27 cellular contexts compared by ENCODE assay signal in genomic region chr12:3881208-3881980, GRCh38. TPM values are rescaled to one million over a fixed set of nuclear protein-coding genes. Genes with fewer than 3 reads are reported as not detected.
A peak's percentile ranks its signal among the peaks of the same experiment; 100 is the strongest.
DNase-seq lines count a peak whose midpoint lies in the region; ATAC-seq, FAIRE-seq and TF ChIP-seq lines count a peak whose summit lies in the region.
"Had no signal": no experiment of that assay in that cellular context is flagged by ENCODE, and none has a peak within 500 bp of the region (broad histone marks: within the 10 kb centered on the region; RNA-seq: fewer than 3 reads in every experiment).

No MANE protein-coding gene starts in this region.

- peaks cover 8% of the 10 kb centered on the region for H3K27me3 Mint-ChIP-seq in activated CD4-positive, alpha-beta T cell treated with anti-CD3 and anti-CD28 coated beads, Interleukin-2, amount 10 ng/mL, durations not matched to agents 24 days and 14 days
- no peaks in the 10 kb centered on the region for H3K27me3 Mint-ChIP-seq in activated CD4-positive, alpha-beta T cell treated with anti-CD3 and anti-CD28 coated beads for 36 hours
- peaks cover 5% of the 10 kb centered on the region for H3K27me3 Mint-ChIP-seq in neural progenitor cell (ENCODE audit: insufficient read depth, low read depth)

- no peak overlapping the region for H3K4me3 ChIP-seq in H1 (ENCODE audit: extremely low read depth in 1 of 4, insufficient read depth in 2 of 4, low read depth in 3 of 4, low read length in 4 of 4)
- H3K4me3 ChIP-seq in neural progenitor cell, result peak overlapping the region; percentile 2
- H3K4me3 ChIP-seq: BLaER1 treated with 17β-estradiol and CSF1 and Interleukin-3, amounts not matched to agents 10 nM and 100 nM; GM12878; HAP-1 had no signal

- H2BK5ac ChIP-seq in H1 (ENCODE audit: low read depth, low read length), result no peak overlapping the region

- no peak for TF ChIP-seq POLR2A in H1 (IDR thresholded peaks at IDR 0.05; ENCODE audit: control extremely low read depth in 1 of 2, low read depth in 2 of 2, low read length in 2 of 2)

- TF ChIP-seq CTCF in H1 (IDR thresholded peaks at IDR 0.05; ENCODE audit: control extremely low read depth in 1 of 3, insufficient read depth in 1 of 3, low read depth in 1 of 3, low read length in 3 of 3) (no peak), neural progenitor cell (IDR thresholded peaks at IDR 0.05) (no peak)

- H2BK20ac ChIP-seq in H1 (ENCODE audit: low read length), result no peak overlapping the region

- H3K4me2 ChIP-seq in H1 (ENCODE audit: insufficient read depth in 1 of 2, low read depth in 2 of 2, low read length in 2 of 2), result no peak overlapping the region
- H3K4me2 ChIP-seq in neural progenitor cell, result peak overlapping the region; percentile 69
- H3K4me2 ChIP-seq: BLaER1 treated with 17β-estradiol and CSF1 and Interleukin-3, amounts not matched to agents 10 nM and 100 nM had no signal

- H3K56ac ChIP-seq in H1 (replicated peaks; ENCODE audit: insufficient read length, low read depth, low read length), result no peak overlapping the region

- H3K27ac ChIP-seq in H1 (ENCODE audit: low read depth, low read length) (no peak overlapping the region), neural progenitor cell (peak overlapping the region; percentile 85)
- H3K27ac ChIP-seq: 22Rv1; BLaER1 treated with 17β-estradiol and CSF1 and Interleukin-3, amounts not matched to agents 10 nM and 100 nM; RWPE1 had no signal

- H3K36me3 Mint-ChIP-seq in activated CD4-positive, alpha-beta T cell treated with anti-CD3 and anti-CD28 coated beads, Interleukin-2, amount 10 ng/mL, durations not matched to agents 24 days and 14 days (ENCODE audit: low read depth), result no peaks in the 10 kb centered on the region
- no peaks in the 10 kb centered on the region for H3K36me3 Mint-ChIP-seq in activated CD4-positive, alpha-beta T cell treated with anti-CD3 and anti-CD28 coated beads for 36 hours (ENCODE audit: low read depth)
- H3K36me3 Mint-ChIP-seq in neural progenitor cell, result no peaks in the 10 kb centered on the region
- H3K36me3 Mint-ChIP-seq: CD4-positive, alpha-beta memory T cell had no signal

- H3K4me1 Mint-ChIP-seq in activated CD4-positive, alpha-beta T cell treated with anti-CD3 and anti-CD28 coated beads, Interleukin-2, amount 10 ng/mL, durations not matched to agents 24 days and 14 days, result peaks cover 25% of the 10 kb centered on the region
- peaks cover 30% of the 10 kb centered on the region for H3K4me1 Mint-ChIP-seq in activated CD4-positive, alpha-beta T cell treated with anti-CD3 and anti-CD28 coated beads for 36 hours
- peaks cover 14% of the 10 kb centered on the region for H3K4me1 Mint-ChIP-seq in neural progenitor cell

- no peaks in the 10 kb centered on the region; a peak in 1 of 4 replicates for H3K9me3 ChIP-seq in H1 (ENCODE audit: insufficient read depth in 2 of 2, low read depth in 1 of 2, low read length in 1 of 2)
- H3K9me3 ChIP-seq in neural progenitor cell (ENCODE audit: low read depth), result no peaks in the 10 kb centered on the region
- H3K9me3 ChIP-seq: Caco-2, HAP-1 had no signal

- H2AK5ac ChIP-seq in H1 (ENCODE audit: low read depth, low read length), result no peak overlapping the region

- DNase-seq in activated CD4-positive, alpha-beta T cell treated with anti-CD3 and anti-CD28 coated beads, Interleukin-2, amount 10 ng/mL, durations not matched to agents 24 days and 14 days, result peak; percentile 40
- no peak for DNase-seq in activated CD4-positive, alpha-beta T cell treated with anti-CD3 and anti-CD28 coated beads for 36 hours
- DNase-seq in H1 (ENCODE audit: low read depth in 1 of 2, low spot score in 2 of 2), result no peak
- DNase-seq in neural progenitor cell (ENCODE audit: low spot score), result peak; percentile 74
- no peak for DNase-seq in NCI-H774 (lab: John Stamatoyannopoulos, UW)
- no peak for DNase-seq in NCI-H1092 treated with DMSO at 0.1 percent for 48 hours (lab: John Stamatoyannopoulos, UW)
- no peak for DNase-seq in NCI-H146 (lab: John Stamatoyannopoulos, UW)
- DNase-seq: ACHN; Caco-2; CD4-positive, alpha-beta memory T cell; DMS 273 treated with DMSO at 0.1 percent for 48 hours; DMS79 treated with DMSO at 0.1 percent for 48 hours; Kasumi-1; NCI-H1417; NCI-H187 treated with DMSO at 0.1 percent for 48 hours; NCI-H2107; NCI-H510A; SHP77 treated with DMSO at 0.1 percent for 48 hours had no signal

- no peak overlapping the region for H3K4ac ChIP-seq in H1 (replicated peaks; ENCODE audit: insufficient read length, low read depth, low read length)

- WGBS in H1 (ENCODE audit: extremely low coverage in 1 of 2, insufficient coverage in 1 of 2, insufficient read length in 1 of 2, insufficient replicate concordance in 2 of 2, low coverage in 1 of 2, low lambda C conversion rate in 2 of 2, missing lambda C conversion rate in 1 of 2), 2 experiments, result 80% methylated on average over 13 of the region's 13 CpGs; no CpG with 5 or more reads in 1 of the 2 experiments

- H3F3A ChIP-seq in neural progenitor cell (ENCODE audit: low read depth), result peaks cover 12% of the 10 kb centered on the region

- POLR2A ChIA-PET in activated CD4-positive, alpha-beta T cell treated with anti-CD3 and anti-CD28 coated beads for 36 hours (lab: Charles Lee), result no interaction called here
- POLR2A ChIA-PET in H1 (lab: Charles Lee; ENCODE audit: partially characterized antibody), result interaction anchor here (0.6 to 1.0 kb wide), 2 partner anchors 16 to 400 kb away, joined by 3 read pairs; no protein-coding TSS in a partner anchor

- H3K18ac ChIP-seq in H1 (ENCODE audit: extremely low read depth, low read length), result no peak overlapping the region

- H3K4me1 ChIP-seq in H1 (replicated peaks in 1 of 4; ENCODE audit: control insufficient read depth in 3 of 4, insufficient read depth in 4 of 4, low read length in 3 of 4), result peaks cover 0 to 2% (median under 1%) of the 10 kb centered on the region in 4 experiments; a peak in 5 of 7 replicates
- H3K4me1 ChIP-seq in neural progenitor cell, result peaks cover 25% of the 10 kb centered on the region

- H3K79me1 ChIP-seq in H1 (ENCODE audit: low read depth, low read length), result no peaks in the 10 kb centered on the region

- H3K27ac Mint-ChIP-seq in activated CD4-positive, alpha-beta T cell treated with anti-CD3 and anti-CD28 coated beads, Interleukin-2, amount 10 ng/mL, durations not matched to agents 24 days and 14 days, result no peak overlapping the region
- H3K27ac Mint-ChIP-seq in activated CD4-positive, alpha-beta T cell treated with anti-CD3 and anti-CD28 coated beads for 36 hours, result no peak overlapping the region
- H3K27ac Mint-ChIP-seq in neural progenitor cell, result no peak overlapping the region
- H3K27ac Mint-ChIP-seq: CD4-positive, alpha-beta memory T cell; IgD-negative memory B cell had no signal

- H4K91ac ChIP-seq in H1 (replicated peaks; ENCODE audit: insufficient read length, low read length), result no peak overlapping the region

- peaks cover 2% of the 10 kb centered on the region; the same call in 1 of the 2 replicates for H3K23me2 ChIP-seq in H1 (ENCODE audit: low read depth, low read length)

- TF ChIP-seq EP300 in H1 (IDR thresholded peaks at IDR 0.05; ENCODE audit: borderline replicate concordance in 1 of 2, low read depth in 2 of 2, low read length in 2 of 2), result no peak

- CTCF ChIA-PET in activated CD4-positive, alpha-beta T cell treated with anti-CD3 and anti-CD28 coated beads for 36 hours (lab: Charles Lee), result interaction anchor here (0.6 to 1.2 kb wide), 3 partner anchors 44 to 159 kb away, joined by 3 to 4 read pairs (median 3); no protein-coding TSS in a partner anchor
- CTCF ChIA-PET in H1 (lab: Charles Lee; ENCODE audit: partially characterized antibody), result interaction anchor here (0.6 to 9.0 kb wide), 8 partner anchors 74 to 365 kb away, joined by 3 to 114 read pairs (median 3); no protein-coding TSS in a partner anchor

- no peak overlapping the region for H4K8ac ChIP-seq in H1 (ENCODE audit: extremely low read depth, insufficient read depth, low read length)

- H4K5ac ChIP-seq in H1 (ENCODE audit: insufficient read length, low read depth, low read length), result no peak overlapping the region

- no peak overlapping the region for H3K9ac ChIP-seq in H1 (replicated peaks in 1 of 4; ENCODE audit: extremely low read depth in 1 of 4, low read depth in 3 of 4, low read length in 3 of 4)
- no peak overlapping the region for H3K9ac ChIP-seq in neural progenitor cell
- H3K9ac ChIP-seq: BLaER1 treated with 17β-estradiol and CSF1 and Interleukin-3, amounts not matched to agents 10 nM and 100 nM had no signal

- TF ChIP-seq RAD21 in H1 (IDR thresholded peaks at IDR 0.05 in 1 of 2, conservative IDR thresholded peaks at IDR 0.05 in 1 of 2; ENCODE audit: low read depth in 2 of 2, low read length in 2 of 2), result no peak

- H3K36me3 ChIP-seq in H1 (ENCODE audit: control insufficient read depth in 2 of 4, insufficient read depth in 4 of 4, low read length in 3 of 4), result no peaks in the 10 kb centered on the region
- no peaks in the 10 kb centered on the region for H3K36me3 ChIP-seq in neural progenitor cell
- H3K36me3 ChIP-seq: BLaER1 treated with 17β-estradiol and CSF1 and Interleukin-3, amounts not matched to agents 10 nM and 100 nM; HAP-1 had no signal

- H3K14ac ChIP-seq in H1 (ENCODE audit: insufficient read length), result no peak overlapping the region

- H2BK12ac ChIP-seq in H1 (ENCODE audit: low read depth, low read length), result no peak overlapping the region

- H3K23ac ChIP-seq in H1 (ENCODE audit: insufficient read length), result no peak overlapping the region

- H3K27me3 ChIP-seq in H1 (replicated peaks in 1 of 4; ENCODE audit: control insufficient read depth in 3 of 4, extremely low read depth in 1 of 4, insufficient read depth in 3 of 4, low read length in 3 of 4) (no peaks in the 10 kb centered on the region; a peak in 1 of 7 replicates), neural progenitor cell (no peaks in the 10 kb centered on the region)

- H2BK120ac ChIP-seq in H1 (replicated peaks; ENCODE audit: low read depth, low read length), result no peak overlapping the region

- H2AFZ ChIP-seq in H1 (ENCODE audit: low read length), result peak overlapping the region; percentile 12; the same call in 1 of the 2 replicates
- peak overlapping the region; percentile 38 for H2AFZ ChIP-seq in neural progenitor cell (replicated peaks)

- no peak for FAIRE-seq in H1 (lab: Jason Lieb, UNC)
- FAIRE-seq: GM12878, HTR-8/SVneo had no signal

- intact Hi-C loops in activated CD4-positive, alpha-beta T cell treated with anti-CD3 and anti-CD28 coated beads, Interleukin-2, amount 10 ng/mL, durations not matched to agents 24 days and 14 days (cut with micrococcal nuclease), result no loop called here
- intact Hi-C loops in activated CD4-positive, alpha-beta T cell treated with anti-CD3 and anti-CD28 coated beads for 36 hours (cut with DNase I, micrococcal nuclease), result no loop called here

- no peaks in the 10 kb centered on the region for H3K79me2 ChIP-seq in H1 (ENCODE audit: control insufficient read depth in 1 of 2, insufficient read depth in 2 of 2, low read length in 2 of 2)
- H3K79me2 ChIP-seq in neural progenitor cell (ENCODE audit: low read depth), result no peaks in the 10 kb centered on the region

- H2BK15ac ChIP-seq in H1 (ENCODE audit: low read length), result no peak overlapping the region

- peaks cover 7% of the 10 kb centered on the region for H3K9me3 Mint-ChIP-seq in activated CD4-positive, alpha-beta T cell treated with anti-CD3 and anti-CD28 coated beads, Interleukin-2, amount 10 ng/mL, durations not matched to agents 24 days and 14 days
- no peaks in the 10 kb centered on the region for H3K9me3 Mint-ChIP-seq in activated CD4-positive, alpha-beta T cell treated with anti-CD3 and anti-CD28 coated beads for 36 hours (ENCODE audit: low read depth)
- H3K9me3 Mint-ChIP-seq in neural progenitor cell, result peaks cover 8% of the 10 kb centered on the region
- H3K9me3 Mint-ChIP-seq: IgD-negative memory B cell had no signal

- no peaks in the 10 kb centered on the region for H4K20me1 ChIP-seq in H1 (replicated peaks in 1 of 2; ENCODE audit: control insufficient read depth in 1 of 2, insufficient read depth in 2 of 2, low read length in 2 of 2)
- H4K20me1 ChIP-seq in neural progenitor cell (ENCODE audit: low read depth), result no peaks in the 10 kb centered on the region
- H4K20me1 ChIP-seq: BLaER1 treated with 17β-estradiol and CSF1 and Interleukin-3, amounts not matched to agents 10 nM and 100 nM had no signal

- ATAC-seq in activated CD4-positive, alpha-beta T cell treated with anti-CD3 and anti-CD28 coated beads for 36 hours, result no peak
- no peak for ATAC-seq in GM18909 (IDR thresholded peaks at IDR 0.05; ENCODE audit: poor library complexity, unreplicated experiment)
- ATAC-seq: GM12878, SK-N-SH treated with all-trans-retinoic acid at 6 μM for 48 hours had no signal

- no peak overlapping the region for H3K4me3 Mint-ChIP-seq in activated CD4-positive, alpha-beta T cell treated with anti-CD3 and anti-CD28 coated beads, Interleukin-2, amount 10 ng/mL, durations not matched to agents 24 days and 14 days
- no peak overlapping the region for H3K4me3 Mint-ChIP-seq in activated CD4-positive, alpha-beta T cell treated with anti-CD3 and anti-CD28 coated beads for 36 hours
- peak overlapping the region; percentile 18 for H3K4me3 Mint-ChIP-seq in neural progenitor cell
- H3K4me3 Mint-ChIP-seq: CD4-positive, alpha-beta memory T cell; IgD-negative memory B cell had no signal

RNA-seq across cellular contexts. Expression of gene PARP11, which starts 8.2 kb away (rescaled TPM):
- 11.4 and 14.8 TPM in 2 replicates for total RNA-seq in activated CD4-positive, alpha-beta T cell treated with anti-CD3 and anti-CD28 coated beads, Interleukin-2, amount 10 ng/mL, durations not matched to agents 24 days and 14 days
- total RNA-seq in activated CD4-positive, alpha-beta T cell treated with anti-CD3 and anti-CD28 coated beads for 36 hours, result 10 to 100 TPM; 20.9 to 23.0 TPM
- total RNA-seq in H1 (2021; fragmentation: NEBNext Ultra II Directional; extraction: Animal tissue kit (Norgen Biotek cat#: 25700)), result 12.8 and 13.3 TPM in 2 replicates
- polyA plus RNA-seq in H1 (2011; rRNA removed), result 3.4 and 4.2 TPM in 2 replicates
- polyA plus RNA-seq in H1 (2011; cell fraction: cytosol; rRNA removed), result 5.6 TPM
- 2.7 TPM for polyA plus RNA-seq in H1 (2011; cell fraction: nucleus; rRNA removed)
- 4.0 to 6.0 TPM (median 4.8 TPM) in 4 replicates for polyA plus RNA-seq in H1 (2012, experiment 1 of 2)
- 0.41 TPM for polyA plus RNA-seq in H1 (2012, experiment 2 of 2)
- polyA plus RNA-seq in H1 (2013, experiment 1 of 2), result 4.9 TPM
- 4.4 TPM for polyA plus RNA-seq in H1 (2013, experiment 2 of 2)
- 7.2 and 9.8 TPM in 2 replicates for polyA minus RNA-seq in H1 (2011; rRNA and poly(A)+ RNA removed)
- polyA minus RNA-seq in H1 (2011; cell fraction: cytosol; rRNA and poly(A)+ RNA removed), result 8.9 TPM
- 13.5 TPM for polyA minus RNA-seq in H1 (2011; cell fraction: nucleus; rRNA and poly(A)+ RNA removed)
- 11.1 and 12.2 TPM in 2 replicates for total RNA-seq in neural progenitor cell (ENCODE audit: low replicate concordance)

Comparison
In these comparisons a context has a peak if more than half of its experiments do, and no peak if none do; other contexts are left out.
1. DNase-seq: peak in activated CD4-positive, alpha-beta T cell treated with anti-CD3 and anti-CD28 coated beads, Interleukin-2, amount 10 ng/mL, durations not matched to agents 24 days and 14 days (single experiment) and neural progenitor cell (single experiment); none in activated CD4-positive, alpha-beta T cell treated with anti-CD3 and anti-CD28 coated beads for 36 hours (single experiment), H1 (0 of 2), NCI-H774 (single experiment), NCI-H1092 treated with DMSO at 0.1 percent for 48 hours (single experiment) and NCI-H146 (single experiment).